18 cellular contexts compared by ENCODE assay signal in the genomic region with DNA sequence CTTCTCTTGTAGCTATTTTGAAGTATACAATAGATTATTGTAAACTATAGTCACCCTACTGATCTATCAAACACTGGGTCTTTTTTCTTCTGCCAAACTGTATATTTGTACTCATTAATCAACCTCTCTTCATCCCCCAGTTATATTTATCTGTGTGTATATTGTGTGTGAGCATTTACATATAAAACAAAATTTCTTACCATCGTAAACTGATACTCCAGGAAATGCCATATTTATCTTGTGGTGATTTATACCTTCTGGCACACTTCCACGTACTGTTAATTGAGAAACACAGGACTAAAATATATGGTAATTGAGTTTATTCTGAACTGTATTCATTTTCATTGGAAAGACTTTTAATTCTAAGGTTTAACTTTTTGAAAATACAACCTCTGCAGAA. TPM values are rescaled to one million over a fixed set of nuclear protein-coding genes. Genes with fewer than 3 reads are reported as not detected.
DNase-seq lines count a peak whose midpoint lies in the region; ATAC-seq, FAIRE-seq and TF ChIP-seq lines count a peak whose summit lies in the region.
"Had no signal": no experiment of that assay in that cellular context is flagged by ENCODE, and none has a peak within 500 bp of the region (broad histone marks: within the 10 kb centered on the region; RNA-seq: fewer than 3 reads in every experiment).

No MANE protein-coding gene starts in this region.

- peaks cover 57% of the 10 kb centered on the region for H3K79me2 ChIP-seq in GM23248 (ENCODE audit: insufficient read depth)
- H3K79me2 ChIP-seq in K562 (ENCODE audit: control insufficient read depth, insufficient read depth, low read length): peaks cover 25% of the 10 kb centered on the region; the same call in 2 of the 3 replicates
- H3K79me2 ChIP-seq: parathyroid adenoma had no signal

- H3K4me3 ChIP-seq in GM23248 (no peak overlapping the region), K562 (no peak overlapping the region), pancreas (no peak overlapping the region), SJCRH30 (no peak overlapping the region)
- H3K4me3 ChIP-seq: vagina had no signal

- H3K4me2 ChIP-seq in GM23248 (ENCODE audit: unreplicated experiment): no peak overlapping the region
- H3K4me2 ChIP-seq in K562 (ENCODE audit: insufficient read depth, low read length): no peak overlapping the region

- ATAC-seq in K562: no peak
- ATAC-seq in pancreas: no peak
- no peak for ATAC-seq in stimulated activated naive CD8-positive, alpha-beta T cell treated with anti-CD3 and anti-CD28 coated beads, Interleukin-15, amount 100 ng/mL, for 72 hours

- H3K36me3 ChIP-seq in GM23248 (ENCODE audit: low read depth) (peaks cover 6% of the 10 kb centered on the region; the same call in 1 of the 2 replicates), K562 (ENCODE audit: control insufficient read depth, insufficient read depth, low read length) (peaks cover 92% of the 10 kb centered on the region), pancreas (no peaks in the 10 kb centered on the region), SJCRH30 (peaks cover 96% of the 10 kb centered on the region)
- H3K36me3 ChIP-seq: vagina had no signal

- H3K27ac Mint-ChIP-seq in stimulated activated naive CD8-positive, alpha-beta T cell treated with anti-CD3 and anti-CD28 coated beads, Interleukin-15, amount 100 ng/mL, for 72 hours: no peak overlapping the region
- H3K27ac Mint-ChIP-seq: activated CD4-positive, alpha-beta T cell treated with anti-CD3 and anti-CD28 coated beads, Interleukin-2, amount 10 ng/mL, durations not matched to agents 24 days and 14 days; activated naive CD8-positive, alpha-beta T cell treated with anti-CD3 and anti-CD28 coated beads for 36 hours; B cell; stimulated activated naive CD8-positive, alpha-beta T cell treated with anti-CD3 and anti-CD28 coated beads, Interleukin-15, Interleukin-2, amounts not matched to agents 100 ng/mL and 50 ng/mL, for 24 hours had no signal

- TF ChIP-seq CTCF in K562 (IDR thresholded peaks at IDR 0.05 in 2 of 3, conservative IDR thresholded peaks at IDR 0.05 in 1 of 3; ENCODE audit: insufficient read depth in 2 of 3, low read depth in 1 of 3, low read length in 3 of 3) (no peak), pancreas (IDR thresholded peaks at IDR 0.05) (no peak)

- no peak for TF ChIP-seq RAD21 in K562 (CRISPR knock-in tag; conservative IDR thresholded peaks at IDR 0.05 in 1 of 2, IDR thresholded peaks at IDR 0.05 in 1 of 2)

- H3K27ac ChIP-seq in GM23248: no peak overlapping the region
- H3K27ac ChIP-seq in K562 (ENCODE audit: extremely low read depth, low read depth, low read length): no peak overlapping the region
- H3K27ac ChIP-seq in pancreas: no peak overlapping the region
- no peak overlapping the region for H3K27ac ChIP-seq in SJCRH30
- H3K27ac ChIP-seq: parathyroid adenoma, vagina had no signal

- H2AFZ ChIP-seq in GM23248 (peak overlapping the region; percentile 16; the same call in 1 of the 2 replicates), K562 (ENCODE audit: low read depth, low read length) (no peak overlapping the region)
- H2AFZ ChIP-seq: parathyroid adenoma had no signal

- CTCF ChIA-PET in K562 (lab: Yijun Ruan, JAX; ENCODE audit: low intra/inter-chr PET ratio): no interaction called here

- in situ Hi-C loops in GM23248 (cut with MboI) (no loop called here), K562 (cut with MboI) (no loop called here)

- POLR2A ChIA-PET in K562 (lab: Yijun Ruan, JAX): interaction anchor here (2.1 kb wide), 1 partner anchor 8 kb away, joined by 8 read pairs; no protein-coding TSS in a partner anchor

- BruUV-seq in K562 (replicated peaks; lab: Mats Ljungman, UMichigan): no TSS peak

- no peak for DNase-seq in GM23248
- peak; percentile 20 for DNase-seq in NCI-H146 treated with DMSO at 0.1 percent for 48 hours (lab: John Stamatoyannopoulos, UW; ENCODE audit: unreplicated experiment)
- no peak for DNase-seq in K562 (ENCODE audit: extremely low read depth in 1 of 4, low spot score in 3 of 4)
- DNase-seq in left kidney (ENCODE audit: low read depth, low spot score): peak; percentile 5
- no peak for DNase-seq in pancreas
- no peak for DNase-seq in stimulated activated CD4-positive, alpha-beta T cell treated with anti-CD3 and anti-CD28 coated beads, Interleukin-15, amount 100 ng/mL, for 24 hours
- DNase-seq in SJCRH30: no peak
- DNase-seq in stimulated activated naive CD8-positive, alpha-beta T cell treated with anti-CD3 and anti-CD28 coated beads, Interleukin-15, amount 100 ng/mL, for 72 hours: no peak
- DNase-seq: activated CD4-positive, alpha-beta T cell treated with anti-CD3 and anti-CD28 coated beads, Interleukin-2, amount 10 ng/mL, durations not matched to agents 24 days and 14 days; activated naive CD8-positive, alpha-beta T cell treated with anti-CD3 and anti-CD28 coated beads for 36 hours; activated T-cell treated with anti-CD3 and anti-CD28 coated beads for 4 hours; DMS79; NCI-H1092 treated with DMSO at 0.1 percent for 48 hours; NCI-H82 had no signal

- FAIRE-seq in K562 (lab: Jason Lieb, UNC) (no peak), pancreas (lab: Jason Lieb, UNC) (no peak)

- no peaks in the 10 kb centered on the region for H3K9me2 ChIP-seq in GM23248 (ENCODE audit: insufficient read depth)

- no peaks in the 10 kb centered on the region for H3K9me3 Mint-ChIP-seq in stimulated activated naive CD8-positive, alpha-beta T cell treated with anti-CD3 and anti-CD28 coated beads, Interleukin-15, amount 100 ng/mL, for 72 hours
- H3K9me3 Mint-ChIP-seq: activated naive CD8-positive, alpha-beta T cell treated with anti-CD3 and anti-CD28 coated beads for 36 hours; stimulated activated naive CD8-positive, alpha-beta T cell treated with anti-CD3 and anti-CD28 coated beads, Interleukin-15, Interleukin-2, amounts not matched to agents 100 ng/mL and 50 ng/mL, for 24 hours had no signal

- TF ChIP-seq POLR2A in K562 (conservative IDR thresholded peaks at IDR 0.05): no peak

- intact Hi-C loops in K562 (cut with micrococcal nuclease) (no loop called here), pancreas (cut with DNase I) (no loop called here)

- H3K4me1 ChIP-seq in GM23248 (ENCODE audit: insufficient read depth): no peaks in the 10 kb centered on the region
- H3K4me1 ChIP-seq in K562 (replicated peaks in 1 of 2; ENCODE audit: control insufficient read depth in 2 of 2, insufficient read depth in 2 of 2, low read length in 2 of 2): peaks cover 4 to 12% of the 10 kb centered on the region in 2 experiments; a peak in 2 of 5 replicates
- H3K4me1 ChIP-seq in pancreas: no peaks in the 10 kb centered on the region
- no peaks in the 10 kb centered on the region for H3K4me1 ChIP-seq in SJCRH30
- H3K4me1 ChIP-seq: parathyroid adenoma, vagina had no signal

- no peaks in the 10 kb centered on the region for H3F3A ChIP-seq in GM23248 (ENCODE audit: insufficient read depth)

- H3K4me3 Mint-ChIP-seq in stimulated activated naive CD8-positive, alpha-beta T cell treated with anti-CD3 and anti-CD28 coated beads, Interleukin-15, amount 100 ng/mL, for 72 hours: no peak overlapping the region
- H3K4me3 Mint-ChIP-seq: activated CD4-positive, alpha-beta T cell treated with anti-CD3 and anti-CD28 coated beads, Interleukin-2, amount 10 ng/mL, durations not matched to agents 24 days and 14 days; activated naive CD8-positive, alpha-beta T cell treated with anti-CD3 and anti-CD28 coated beads for 36 hours; B cell; stimulated activated naive CD8-positive, alpha-beta T cell treated with anti-CD3 and anti-CD28 coated beads, Interleukin-15, Interleukin-2, amounts not matched to agents 100 ng/mL and 50 ng/mL, for 24 hours had no signal

- H3K9me1 ChIP-seq in K562 (ENCODE audit: control insufficient read depth, insufficient read depth, low read length): no peaks in the 10 kb centered on the region

- H3K4me1 Mint-ChIP-seq in stimulated activated naive CD8-positive, alpha-beta T cell treated with anti-CD3 and anti-CD28 coated beads, Interleukin-15, amount 100 ng/mL, for 72 hours: no peaks in the 10 kb centered on the region
- H3K4me1 Mint-ChIP-seq: activated naive CD8-positive, alpha-beta T cell treated with anti-CD3 and anti-CD28 coated beads for 36 hours; B cell had no signal

- H3K27me3 Mint-ChIP-seq in stimulated activated naive CD8-positive, alpha-beta T cell treated with anti-CD3 and anti-CD28 coated beads, Interleukin-15, amount 100 ng/mL, for 72 hours: no peaks in the 10 kb centered on the region
- H3K27me3 Mint-ChIP-seq: activated CD4-positive, alpha-beta T cell treated with anti-CD3 and anti-CD28 coated beads, Interleukin-2, amount 10 ng/mL, durations not matched to agents 24 days and 14 days; activated naive CD8-positive, alpha-beta T cell treated with anti-CD3 and anti-CD28 coated beads for 36 hours; B cell; stimulated activated naive CD8-positive, alpha-beta T cell treated with anti-CD3 and anti-CD28 coated beads, Interleukin-15, Interleukin-2, amounts not matched to agents 100 ng/mL and 50 ng/mL, for 24 hours had no signal

- H3K27me3 ChIP-seq in GM23248 (replicated peaks; ENCODE audit: insufficient read depth) (no peaks in the 10 kb centered on the region), K562 (ENCODE audit: control insufficient read depth in 2 of 2, insufficient read depth in 2 of 2, low read length in 2 of 2) (no peaks in the 10 kb centered on the region), pancreas (no peaks in the 10 kb centered on the region), SJCRH30 (no peaks in the 10 kb centered on the region)
- H3K27me3 ChIP-seq: vagina had no signal

- TF ChIP-seq EP300 in K562 (IDR thresholded peaks at IDR 0.05; ENCODE audit: low read length): no peak

- WGBS in GM23248 (ENCODE audit: low coverage in 1 of 2, low lambda C conversion rate in 2 of 2, missing lambda C conversion rate in 2 of 2), 2 experiments: 76 to 81% methylated on average over 2 of the region's 2 CpGs
- 71% methylated on average over 2 of the region's 2 CpGs for WGBS in K562 (ENCODE audit: insufficient coverage, low coverage, missing lambda C conversion rate)
- 50 to 54% methylated on average over 2 of the region's 2 CpGs for WGBS in pancreas, 2 donors

- no peaks in the 10 kb centered on the region for H3K9me3 ChIP-seq in GM23248 (ENCODE audit: low read depth)
- no peaks in the 10 kb centered on the region for H3K9me3 ChIP-seq in K562 (replicated peaks; ENCODE audit: control insufficient read depth, insufficient read depth, low read depth, low read length)
- no peaks in the 10 kb centered on the region for H3K9me3 ChIP-seq in pancreas
- H3K9me3 ChIP-seq in SJCRH30 (replicated peaks): no peaks in the 10 kb centered on the region
- H3K9me3 ChIP-seq: vagina had no signal

- H4K20me1 ChIP-seq in GM23248 (ENCODE audit: insufficient read depth): no peaks in the 10 kb centered on the region
- no peaks in the 10 kb centered on the region for H4K20me1 ChIP-seq in K562 (replicated peaks; ENCODE audit: control insufficient read depth, insufficient read depth, low read length)

- H3K9ac ChIP-seq in GM23248: no peak overlapping the region
- no peak overlapping the region for H3K9ac ChIP-seq in K562 (ENCODE audit: insufficient read depth in 1 of 2, low read depth in 2 of 2, low read length in 2 of 2)
- H3K9ac ChIP-seq: parathyroid adenoma had no signal

RNA-seq across cellular contexts. Expression of a gene that starts 18.9 kb away (rescaled TPM):
- 55.6 and 57.5 TPM in 2 replicates for total RNA-seq in GM23248 (2014; rRNA removed; shearing (Covaris generic))
- polyA plus RNA-seq in GM23248 (2016; fragmentation: Nextera tagmentation; extraction: Ambion mirVana): 37.9 and 38.4 TPM in 2 replicates
- total RNA-seq in K562 (2011; cell fraction: chromatin; rRNA removed; ENCODE audit: low replicate concordance): 109 and 164 TPM in 2 replicates
- total RNA-seq in K562 (2011; cell fraction: nucleolus; rRNA removed): 32.2 and 33.3 TPM in 2 replicates
- total RNA-seq in K562 (2011; cell fraction: nucleoplasm; rRNA removed): 73.6 and 93.8 TPM in 2 replicates
- total RNA-seq in K562 (2014; rRNA removed): 31.3 and 36.6 TPM in 2 replicates
- 53.2 and 56.1 TPM in 2 replicates for total RNA-seq in K562 (2014; rRNA removed; fragmentation: Illumina TruSeq; extraction: Trizol)
- 63.0 and 66.2 TPM in 2 replicates for total RNA-seq in K562 (2015; rRNA removed; fragmentation: Illumina TruSeq; extraction: Trizol)
- 50.3 and 58.2 TPM in 2 replicates for total RNA-seq in K562 (2021)
- polyA plus RNA-seq in K562 (2011; rRNA removed): 38.7 and 46.1 TPM in 2 replicates
- 11.7 and 20.2 TPM in 2 replicates for polyA plus RNA-seq in K562 (2011; cell fraction: cytosol; rRNA removed)
- 74.2 and 149 TPM in 2 replicates for polyA plus RNA-seq in K562 (2011; cell fraction: nucleus; rRNA removed)
- polyA plus RNA-seq in K562 (2012): 20.9 and 29.6 TPM in 2 replicates
- polyA plus RNA-seq in K562 (2014; fragmentation: Illumina TruSeq; extraction: Trizol): 31.2 and 51.2 TPM in 2 replicates
- 10 to 100 TPM; 18.1 to 37.3 TPM for polyA plus RNA-seq in K562 (2014; fragmentation: Nextera tagmentation; extraction: Ambion mirVana)
- polyA plus RNA-seq in K562 (2014; rRNA removed): 23.9 and 25.8 TPM in 2 replicates
- polyA minus RNA-seq in K562 (2011; rRNA and poly(A)+ RNA removed): 122 and 166 TPM in 2 replicates
- 60.1 and 67.3 TPM in 2 replicates for polyA minus RNA-seq in K562 (2011; cell fraction: cytosol; rRNA and poly(A)+ RNA removed)
- polyA minus RNA-seq in K562 (2011; cell fraction: nucleus; rRNA and poly(A)+ RNA removed): 50.6 and 151 TPM in 2 replicates
- 1 to 10 TPM in 2 of 6 donors, under 1 TPM in 4; 0.09 to 2.3 (median 0.59) TPM for total RNA-seq in pancreas
- polyA plus RNA-seq in pancreas: under 1 TPM; 0.02 to 0.19 TPM
- total RNA-seq in SJCRH30 (2014; rRNA removed; shearing (Covaris generic)): 195 and 215 TPM in 2 replicates

Comparison
In these comparisons a context has a peak if more than half of its experiments do, and no peak if none do; other contexts are left out.
1. DNase-seq: peak in NCI-H146 treated with DMSO at 0.1 percent for 48 hours (single experiment) and left kidney (single experiment); none in GM23248 (single experiment), K562 (0 of 4), pancreas (0 of 6), stimulated activated CD4-positive, alpha-beta T cell treated with anti-CD3 and anti-CD28 coated beads, Interleukin-15, amount 100 ng/mL, for 24 hours (single experiment), SJCRH30 (0 of 2) and stimulated activated naive CD8-positive, alpha-beta T cell treated with anti-CD3 and anti-CD28 coated beads, Interleukin-15, amount 100 ng/mL, for 72 hours (0 of 2).
2. RNA of a gene that starts 18.9 kb away (total RNA-seq): 195 to 215 TPM in SJCRH30, 31.3 to 164 TPM in K562 and 55.6 to 57.5 TPM in GM23248; 0.09 to 2.3 TPM in pancreas; every median in the first group is over 4 times any median in the second.